30 cellular contexts compared by ENCODE assay signal in genomic region chr9:25353783-25354182, GRCh38.
"Had no signal": no experiment of that assay in that cellular context is flagged by ENCODE, and none has a peak within 500 bp of the region (broad histone marks: within the 10 kb centered on the region; RNA-seq: fewer than 3 reads in every experiment).

No MANE protein-coding gene starts in this region.

- H3K27me3 ChIP-seq: body of pancreas had no signal

- H3K36me3 ChIP-seq: WERI-Rb-1 had no signal

- H3K4me1 ChIP-seq: body of pancreas had no signal

- FAIRE-seq: astrocyte, TTC549 had no signal

- H3K4me3 ChIP-seq: body of pancreas had no signal

- H3K27ac ChIP-seq: body of pancreas, WERI-Rb-1 had no signal

- DNase-seq: activated CD4-positive, alpha-beta memory T cell treated with anti-CD3 and anti-CD28 coated beads, Interleukin-2, amount 10 ng/mL, durations not matched to agents 7 days and 5 days; activated CD4-positive, alpha-beta T cell treated with anti-CD3 and anti-CD28 coated beads for 1 hour; activated CD4-positive, alpha-beta T cell treated with anti-CD3 and anti-CD28 coated beads for 36 hours; activated CD4-positive, alpha-beta T cell treated with anti-CD3 and anti-CD28 coated beads for 48 hours; activated CD4-positive, alpha-beta T cell treated with anti-CD3 and anti-CD28 coated beads, Interleukin-2, amount 10 ng/mL, durations not matched to agents 7 days and 5 days; activated CD4-positive, alpha-beta T cell treated with anti-CD3 and anti-CD28 coated beads, Interleukin-2, amount 50 U/mL, for 48 hours; activated CD4-positive, CD25-positive, alpha-beta regulatory T cell; activated CD8-positive, alpha-beta memory T cell treated with anti-CD3 and anti-CD28 coated beads for 24 hours; activated CD8-positive, alpha-beta memory T cell treated with anti-CD3 and anti-CD28 coated beads, Interleukin-2, amount 10 ng/mL, durations not matched to agents 7 days and 5 days; activated CD8-positive, alpha-beta memory T cell treated with anti-CD3 and anti-CD28 coated beads, Interleukin-2, amount 50 U/mL, for 48 hours; activated CD8-positive, alpha-beta T cell treated with anti-CD3 and anti-CD28 coated beads, Interleukin-2, amount 10 ng/mL, durations not matched to agents 7 days and 5 days; activated effector memory CD4-positive, alpha-beta T cell treated with Interleukin-2 at 50 U/mL for 16 hours; activated gamma-delta T cell; activated naive CD4-positive, alpha-beta T cell treated with anti-CD3 and anti-CD28 coated beads, Interleukin-2, amount 10 ng/mL, durations not matched to agents 7 days and 5 days; activated naive CD4-positive, alpha-beta T cell treated with Interleukin-2 at 50 U/mL for 16 hours; activated naive CD8-positive, alpha-beta T cell treated with anti-CD3 and anti-CD28 coated beads, Interleukin-2, amount 10 ng/mL, durations not matched to agents 7 days and 5 days; activated naive CD8-positive, alpha-beta T cell treated with anti-CD3 and anti-CD28 coated beads, Interleukin-2, amount 50 U/mL, for 24 hours; activated T-cell treated with anti-CD3 and anti-CD28 coated beads, Interleukin-2, amount 50 U/mL, for 24 hours; activated T-cell treated with anti-CD3 and anti-CD28 coated beads, Interleukin-2, amount 50 U/mL, for 48 hours; amygdala; anterior cingulate cortex; body of pancreas; central memory CD4-positive, alpha-beta T cell; SW 1271; T-helper 1 cell; T-helper 2 cell; T-helper 9 cell; WERI-Rb-1 had no signal
